17 cellular contexts compared by ENCODE assay signal in genomic region chr7:93310346-93310745, GRCh38.
"Had no signal": no experiment of that assay in that cellular context is flagged by ENCODE, and none has a peak within 500 bp of the region (broad histone marks: within the 10 kb centered on the region; RNA-seq: fewer than 3 reads in every experiment).

No MANE protein-coding gene starts in this region.

- ATAC-seq: activated CD8-positive, alpha-beta memory T cell treated with anti-CD3 and anti-CD28 coated beads, Interleukin-2, amount 10 ng/mL, durations not matched to agents 7 days and 5 days; activated T-cell treated with anti-CD3 and anti-CD28 coated beads, Interleukin-2, amount 50 U/mL, for 4 hours; gastrocnemius medialis; natural killer cell treated with Interleukin-12 subunit alpha and Interleukin-12 subunit beta and Interleukin-15 and Interleukin-18, amount 100 ng/mL, for 72 hours had no signal

- H3K27ac ChIP-seq: cardiac muscle cell, gastrocnemius medialis, left ventricle myocardium inferior, thyroid gland, uterus had no signal

- DNase-seq: activated CD4-positive, alpha-beta T cell treated with anti-CD3 and anti-CD28 coated beads for 1 hour; activated CD4-positive, alpha-beta T cell treated with anti-CD3 and anti-CD28 coated beads, Interleukin-2, amount 50 U/mL, for 48 hours; activated CD8-positive, alpha-beta memory T cell treated with anti-CD3 and anti-CD28 coated beads, Interleukin-2, amount 10 ng/mL, durations not matched to agents 7 days and 5 days; activated gamma-delta T cell; activated T-cell treated with anti-CD3 and anti-CD28 coated beads, Interleukin-2, amount 50 U/mL, for 4 hours; aorta; gastrocnemius medialis; kidney; left ventricle myocardium inferior; mesenchymal stem cell; stimulated activated CD4-positive, alpha-beta T cell treated with anti-CD3 and anti-CD28 coated beads, Interleukin-15, amount 100 ng/mL, for 24 hours; stimulated activated CD4-positive, alpha-beta T cell treated with anti-CD3 and anti-CD28 coated beads, Interleukin-4, amount 100 ng/mL, for 4 hours; thyroid gland; uterus had no signal

- H3K27me3 ChIP-seq: cardiac muscle cell, gastrocnemius medialis, thyroid gland, uterus had no signal

- H3K4me3 ChIP-seq: cardiac muscle cell, gastrocnemius medialis, left ventricle myocardium inferior, thyroid gland, uterus had no signal

- H3K9me3 ChIP-seq: gastrocnemius medialis, left ventricle myocardium inferior, thyroid gland, uterus had no signal

- H3K4me1 ChIP-seq: gastrocnemius medialis, left ventricle myocardium inferior, thyroid gland, uterus had no signal

- FAIRE-seq: colon had no signal

- H3K36me3 ChIP-seq: cardiac muscle cell, uterus had no signal
